Comparison of ENCODE assay signal across 8 cellular contexts in genomic region chrX:41923257-41923924, GRCh38. TPM values are rescaled to one million over a fixed set of nuclear protein-coding genes. Genes with fewer than 3 reads are reported as not detected.
DNase-seq lines count a peak whose midpoint lies in the region; ATAC-seq, FAIRE-seq and TF ChIP-seq lines count a peak whose summit lies in the region.

CASK (minus strand) TSS chrX:41923554; CDS start chrX:41922988, 566 bp downstream.

- H3K4me3 ChIP-seq in GM12875 (ENCODE audit: low read depth, low read length) (peak within 1 kb of the TSS; percentile 50), SU-DHL-6 (ENCODE audit: insufficient read depth, low read length, poor library complexity, severe bottlenecking) (peak within 1 kb of the TSS; percentile 69), pancreas (peak within 1 kb of the TSS; percentile 44 to 52 (median 48)), thymus (ENCODE audit: low read length) (peak within 1 kb of the TSS; percentile 69)

- H3K27ac Mint-ChIP-seq in activated naive CD8-positive, alpha-beta T cell treated with anti-CD3 and anti-CD28 coated beads, Interleukin-2, amount 10 ng/mL, durations not matched to agents 7 days and 5 days, result peak within 1 kb of the TSS; percentile 88

- POLR2A ChIA-PET in activated naive CD8-positive, alpha-beta T cell treated with anti-CD3 and anti-CD28 coated beads, Interleukin-2, amount 10 ng/mL, durations not matched to agents 7 days and 5 days (lab: Charles Lee), result interaction anchor here (1.0 to 1.3 kb wide), 2 partner anchors 14 to 187 kb away, joined by 3 read pairs; no protein-coding TSS in a partner anchor

- TF ChIP-seq CTCF in GM12875 (IDR thresholded peaks at IDR 0.05; ENCODE audit: borderline replicate concordance, insufficient read depth, low read depth, low read length) (no peak), SU-DHL-6 (IDR thresholded peaks at IDR 0.05; ENCODE audit: insufficient read depth, low read length, poor library complexity, severe bottlenecking) (no peak), pancreas (IDR thresholded peaks at IDR 0.05) (no peak)

- intact Hi-C loops in Right ventricle myocardium inferior (cut with DNase I) (no loop called here), pancreas (cut with DNase I) (no loop called here)

- no peaks in the 10 kb centered on the region for H3K36me3 Mint-ChIP-seq in activated naive CD8-positive, alpha-beta T cell treated with anti-CD3 and anti-CD28 coated beads, Interleukin-2, amount 10 ng/mL, durations not matched to agents 7 days and 5 days

- H3K27me3 Mint-ChIP-seq in activated naive CD8-positive, alpha-beta T cell treated with anti-CD3 and anti-CD28 coated beads, Interleukin-2, amount 10 ng/mL, durations not matched to agents 7 days and 5 days, result no peaks in the 10 kb centered on the region

- no peak for FAIRE-seq in pancreas (lab: Jason Lieb, UNC)

- H3K9me3 Mint-ChIP-seq in activated naive CD8-positive, alpha-beta T cell treated with anti-CD3 and anti-CD28 coated beads, Interleukin-2, amount 10 ng/mL, durations not matched to agents 7 days and 5 days, result no peaks in the 10 kb centered on the region

- no peaks in the 10 kb centered on the region; the same call in 1 of the 2 replicates for H3F3A ChIP-seq in SU-DHL-6 (ENCODE audit: insufficient read depth)

- ATAC-seq in HG02798 (IDR thresholded peaks at IDR 0.05; ENCODE audit: poor library complexity, unreplicated experiment) (peak; percentile 88), Right ventricle myocardium inferior (peak; percentile 99), pancreas (peak; percentile 92 to 96 (median 94))
- peak; percentile 81 for ATAC-seq in activated naive CD8-positive, alpha-beta T cell treated with anti-CD3 and anti-CD28 coated beads, Interleukin-2, amount 10 ng/mL, durations not matched to agents 7 days and 5 days (ENCODE audit: low read depth)

- H3K27me3 ChIP-seq in SU-DHL-6 (ENCODE audit: low read length) (no peaks in the 10 kb centered on the region), pancreas (no peaks in the 10 kb centered on the region), thymus (ENCODE audit: control insufficient read depth, insufficient read depth) (no peaks in the 10 kb centered on the region)

- H3K4me1 Mint-ChIP-seq in activated naive CD8-positive, alpha-beta T cell treated with anti-CD3 and anti-CD28 coated beads, Interleukin-2, amount 10 ng/mL, durations not matched to agents 7 days and 5 days, result peaks cover 19% of the 10 kb centered on the region

- DNase-seq in NCI-H1417 treated with DMSO at 0.1 percent for 48 hours (lab: John Stamatoyannopoulos, UW), result peak; percentile 54
- DNase-seq in activated naive CD8-positive, alpha-beta T cell treated with anti-CD3 and anti-CD28 coated beads, Interleukin-2, amount 10 ng/mL, durations not matched to agents 7 days and 5 days, result peak; percentile 88
- DNase-seq in Right ventricle myocardium inferior (ENCODE audit: missing footprints), result peak; percentile 93
- peak; percentile 90 to 97 (median 94) for DNase-seq in pancreas

- H3K79me2 ChIP-seq in SU-DHL-6 (ENCODE audit: insufficient read depth, low read length), result peaks cover 44% of the 10 kb centered on the region

- no peaks in the 10 kb centered on the region for H4K20me1 ChIP-seq in SU-DHL-6 (ENCODE audit: low read depth, low read length)

- H3K9ac ChIP-seq in SU-DHL-6 (ENCODE audit: low read length), result peak within 1 kb of the TSS; percentile 85

- H3K36me3 ChIP-seq in SU-DHL-6 (ENCODE audit: low read length) (no peaks in the 10 kb centered on the region), pancreas (no peaks in the 10 kb centered on the region), thymus (ENCODE audit: control insufficient read depth, insufficient read depth) (no peaks in the 10 kb centered on the region)

- peak within 1 kb of the TSS; percentile 98 for H2AFZ ChIP-seq in SU-DHL-6 (ENCODE audit: low read depth, low read length, severe bottlenecking)

- no peaks in the 10 kb centered on the region for H3K9me2 ChIP-seq in SU-DHL-6 (replicated peaks; ENCODE audit: insufficient read depth, low read length)

- H3K27ac ChIP-seq in SU-DHL-6 (ENCODE audit: low read depth, low read length) (peak within 1 kb of the TSS; percentile 26), pancreas (peak within 1 kb of the TSS; percentile 58 to 81 (median 74)), thymus (ENCODE audit: low read depth) (peak within 1 kb of the TSS; percentile 81)

- H3K9me3 ChIP-seq in SU-DHL-6 (ENCODE audit: insufficient read depth, low read length) (no peaks in the 10 kb centered on the region), pancreas (no peaks in the 10 kb centered on the region), thymus (ENCODE audit: control insufficient read depth) (no peaks in the 10 kb centered on the region)

- 1 to 36% methylated on average over 69 to 101 of the region's 108 CpGs for WGBS in pancreas, 2 donors
- under 1% methylated on average over 103 of the region's 108 CpGs for WGBS in thymus

- peak within 1 kb of the TSS; percentile 86 for H3K4me3 Mint-ChIP-seq in activated naive CD8-positive, alpha-beta T cell treated with anti-CD3 and anti-CD28 coated beads, Interleukin-2, amount 10 ng/mL, durations not matched to agents 7 days and 5 days

- H3K4me1 ChIP-seq in pancreas, result peaks cover 0 to 3% (median 0%) of the 10 kb centered on the region in 3 donors
- H3K4me1 ChIP-seq in thymus (ENCODE audit: control insufficient read depth, insufficient read depth, low read length), result peaks cover 2% of the 10 kb centered on the region

- H3K4me2 ChIP-seq in SU-DHL-6 (ENCODE audit: low read depth, low read length, poor library complexity, severe bottlenecking), result peak within 1 kb of the TSS; percentile 86

RNA-seq across cellular contexts. Expression of gene CASK, which starts in this region (rescaled TPM):
- 10 to 100 TPM; 52.1 to 53.8 TPM for total RNA-seq in activated naive CD8-positive, alpha-beta T cell treated with anti-CD3 and anti-CD28 coated beads, Interleukin-2, amount 10 ng/mL, durations not matched to agents 7 days and 5 days
- total RNA-seq in Right ventricle myocardium inferior, result 16.6 TPM
- 10 to 100 TPM; 21.7 to 42.5 (median 25.5) TPM for total RNA-seq in pancreas
- polyA plus RNA-seq in pancreas, result 1 to 10 TPM; 4.7 to 6.6 TPM
- polyA plus RNA-seq in thymus, result 15.7 TPM

Comparison
In these comparisons a context has a peak if more than half of its experiments do, and no peak if none do; other contexts are left out.
1. Peak in every context shown above with its lines: DNase-seq, ATAC-seq, H3K4me3 ChIP-seq and H3K27ac ChIP-seq.
2. H3K27ac ChIP-seq: peak in every context shown above with its lines; median percentile 81 in thymus; 74 in pancreas; 26 in SU-DHL-6.